Comparison of ENCODE assay signal across 17 cellular contexts in the genomic region with DNA sequence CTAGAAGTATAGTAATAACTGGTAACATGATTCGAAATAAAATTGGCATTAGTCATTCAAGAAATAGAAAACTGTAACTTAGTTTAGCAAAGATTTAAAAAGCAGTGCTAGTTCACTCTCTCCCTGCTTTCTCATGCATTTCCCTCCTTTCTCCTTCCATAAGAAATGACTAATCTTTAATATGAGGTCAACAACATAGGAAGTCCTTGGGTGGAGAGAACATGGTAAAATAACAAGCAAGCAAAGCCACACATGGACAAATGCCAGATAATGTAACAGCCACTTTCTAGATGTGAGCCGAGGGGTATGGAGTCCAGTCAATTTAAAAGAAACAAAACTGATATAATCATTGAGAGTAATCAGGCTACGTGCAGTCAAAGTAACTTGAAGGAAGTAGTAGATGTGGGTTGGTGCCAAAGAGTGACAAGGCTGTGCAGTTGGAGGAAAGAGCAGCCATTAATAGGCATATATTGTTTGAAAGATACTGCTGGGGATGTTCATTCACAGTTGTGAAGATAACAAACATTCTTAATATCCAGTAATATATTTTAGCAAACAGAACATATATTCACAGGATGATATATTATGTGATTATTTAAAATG.
DNase-seq lines count a peak whose midpoint lies in the region; ATAC-seq and TF ChIP-seq lines count a peak whose summit lies in the region.
"Had no signal": no experiment of that assay in that cellular context is flagged by ENCODE, and none has a peak within 500 bp of the region (broad histone marks: within the 10 kb centered on the region; RNA-seq: fewer than 3 reads in every experiment).

No MANE protein-coding gene starts in this region.

- H3K36me3 Mint-ChIP-seq in stimulated activated naive B cell treated with anti-CD40 and anti-IgM and Interleukin-4, amounts not matched to agents 10 μg/mL and 1 μg/mL and 100 μg/mL, for 72 hours = no peaks in the 10 kb centered on the region

- H3K9me2 ChIP-seq in Karpas-422 (replicated peaks; ENCODE audit: insufficient read depth, low read length) = no peaks in the 10 kb centered on the region

- no peak overlapping the region for H3K4me2 ChIP-seq in Karpas-422 (ENCODE audit: low read depth, low read length, poor library complexity, severe bottlenecking)

- H3K4me1 Mint-ChIP-seq in stimulated activated naive B cell treated with anti-CD40 and anti-IgM and Interleukin-4, amounts not matched to agents 10 μg/mL and 1 μg/mL and 100 μg/mL, for 72 hours = peaks cover 2 to 5% of the 10 kb centered on the region in 2 donors

- H3K9me3 ChIP-seq in HEK293 (ENCODE audit: control insufficient read depth, insufficient read depth, low read depth, low read length) (no peaks in the 10 kb centered on the region), Karpas-422 (ENCODE audit: low read length) (no peaks in the 10 kb centered on the region)
- H3K9me3 ChIP-seq: SJCRH30, testis had no signal

- CTCF ChIA-PET in HEK293 (lab: Yijun Ruan, JAX) = no interaction called here

- H3K27me3 ChIP-seq in Karpas-422 (ENCODE audit: low read length) = no peaks in the 10 kb centered on the region
- H3K27me3 ChIP-seq: SJCRH30, testis had no signal

- no peaks in the 10 kb centered on the region; the same call in 1 of the 2 replicates for H3K4me1 ChIP-seq in HEK293 (ENCODE audit: control insufficient read depth, insufficient read depth, low read length)
- no peaks in the 10 kb centered on the region for H3K4me1 ChIP-seq in Karpas-422 (ENCODE audit: low read length)
- H3K4me1 ChIP-seq: testis had no signal

- no peak overlapping the region for H3K27ac Mint-ChIP-seq in stimulated activated naive B cell treated with anti-CD40 and anti-IgM and Interleukin-4, amounts not matched to agents 10 μg/mL and 1 μg/mL and 100 μg/mL, for 72 hours
- H3K27ac Mint-ChIP-seq: activated T-helper 1 cell treated with anti-CD3 and anti-CD28 coated beads, Interleukin-12 subunit alpha, Interleukin-12 subunit beta, Interleukin-2, Interleukin-4 antibody, amounts not matched to agents 30 ng/mL and 10 ng/mL and 1 ng/mL, durations not matched to agents 14 hours and 24 hours and 36 hours; progenitor cell of endocrine pancreas had no signal

- H3K4me3 ChIP-seq in HEK293 (ENCODE audit: low read depth, low read length) (no peak overlapping the region), Karpas-422 (ENCODE audit: low read length) (no peak overlapping the region)
- H3K4me3 ChIP-seq: SJCRH30, testis had no signal

- no peak overlapping the region for H2AFZ ChIP-seq in Karpas-422 (ENCODE audit: low read length)

- H3K27me3 Mint-ChIP-seq in stimulated activated naive B cell treated with anti-CD40 and anti-IgM and Interleukin-4, amounts not matched to agents 10 μg/mL and 1 μg/mL and 100 μg/mL, for 72 hours = no peaks in the 10 kb centered on the region
- H3K27me3 Mint-ChIP-seq: progenitor cell of endocrine pancreas had no signal

- no peaks in the 10 kb centered on the region for H3K79me2 ChIP-seq in Karpas-422 (ENCODE audit: low read length)

- no peak for TF ChIP-seq CTCF in HEK293 (tag by site-specific recombination; IDR thresholded peaks at IDR 0.05)

- H3K4me3 Mint-ChIP-seq in stimulated activated naive B cell treated with anti-CD40 and anti-IgM and Interleukin-4, amounts not matched to agents 10 μg/mL and 1 μg/mL and 100 μg/mL, for 72 hours = no peak overlapping the region
- H3K4me3 Mint-ChIP-seq: activated T-helper 1 cell treated with anti-CD3 and anti-CD28 coated beads, Interleukin-12 subunit alpha, Interleukin-12 subunit beta, Interleukin-2, Interleukin-4 antibody, amounts not matched to agents 30 ng/mL and 10 ng/mL and 1 ng/mL, durations not matched to agents 14 hours and 24 hours and 36 hours had no signal

- H3K9me3 Mint-ChIP-seq in stimulated activated naive B cell treated with anti-CD40 and anti-IgM and Interleukin-4, amounts not matched to agents 10 μg/mL and 1 μg/mL and 100 μg/mL, for 72 hours = no peaks in the 10 kb centered on the region

- ATAC-seq in stimulated activated naive B cell treated with anti-CD40 and anti-IgM and Interleukin-4, amounts not matched to agents 10 μg/mL and 1 μg/mL and 100 μg/mL, for 72 hours (replicated peaks) = no peak
- no peak for ATAC-seq in HG02973 (IDR thresholded peaks at IDR 0.05; ENCODE audit: unreplicated experiment)

- POLR2A ChIA-PET in HEK293 (lab: Yijun Ruan, JAX) = no interaction called here

- H3K27ac ChIP-seq in HEK293 (ENCODE audit: extremely low read depth, low read depth, low read length) = no peak overlapping the region
- no peak overlapping the region for H3K27ac ChIP-seq in Karpas-422 (ENCODE audit: low read length)
- H3K27ac ChIP-seq: SJCRH30, testis had no signal

- peak; percentile 66 for DNase-seq in amniotic epithelial cell (ENCODE audit: low read depth)
- DNase-seq in fibroblast of peridontal ligament (ENCODE audit: extremely low read depth) = peak; percentile 39
- peak; percentile 65 for DNase-seq in smooth muscle cell of the brain vasculature (ENCODE audit: low read depth, low spot score)
- no peak for DNase-seq in stimulated activated naive B cell treated with anti-CD40 and anti-IgM and Interleukin-4, amounts not matched to agents 10 μg/mL and 1 μg/mL and 100 μg/mL, for 72 hours
- DNase-seq in Karpas-422 = no peak
- DNase-seq in occipital lobe (lab: John Stamatoyannopoulos, UW) = no peak
- DNase-seq: amniotic stem cell; effector CD8-positive, alpha-beta T cell; head of caudate nucleus; NCI-H1048; T1000; testis had no signal

- H4K20me1 ChIP-seq in Karpas-422 (ENCODE audit: insufficient read depth, low read depth, low read length) = no peaks in the 10 kb centered on the region

- no peaks in the 10 kb centered on the region for H3K36me3 ChIP-seq in HEK293 (ENCODE audit: control insufficient read depth in 2 of 2, insufficient read depth in 1 of 2, low read length in 2 of 2)
- H3K36me3 ChIP-seq in Karpas-422 (ENCODE audit: insufficient read depth, low read length) = no peaks in the 10 kb centered on the region
- H3K36me3 ChIP-seq: SJCRH30 had no signal

- H3K9ac ChIP-seq in Karpas-422 (ENCODE audit: low read length) = no peak overlapping the region

TF ChIP-seq in HEK293, 187 proteins besides CTCF, POLR2A, EP300 and RAD21:
- TF ChIP-seq PRDM1 (tag by site-specific recombination; IDR thresholded peaks at IDR 0.05) (peak; percentile 62), TSHZ1 (tag by site-specific recombination; IDR thresholded peaks at IDR 0.05; ENCODE audit: borderline replicate concordance) (no peak)

Comparison
In these comparisons a context has a peak if more than half of its experiments do, and no peak if none do; other contexts are left out.
1. DNase-seq: peak in amniotic epithelial cell (single experiment), fibroblast of peridontal ligament (single experiment) and smooth muscle cell of the brain vasculature (single experiment); none in stimulated activated naive B cell treated with anti-CD40 and anti-IgM and Interleukin-4, amounts not matched to agents 10 μg/mL and 1 μg/mL and 100 μg/mL, for 72 hours (single experiment), Karpas-422 (single experiment) and occipital lobe (single experiment).